5 cellular contexts compared by ENCODE assay signal in genomic region chr4:96247096-96247495, GRCh38.
"Had no signal": no experiment of that assay in that cellular context is flagged by ENCODE, and none has a peak within 500 bp of the region (broad histone marks: within the 10 kb centered on the region; RNA-seq: fewer than 3 reads in every experiment).

No MANE protein-coding gene starts in this region.

- H3K4me3 ChIP-seq: K562 had no signal

- H3K27ac ChIP-seq: HL-60 had no signal

- H3K27ac Mint-ChIP-seq: IgD-negative memory B cell had no signal

- DNase-seq: IMR-90 had no signal

- H3K36me3 Mint-ChIP-seq: IgD-negative memory B cell had no signal

- ATAC-seq: HepG2, K562 had no signal
